In the genomic region with DNA sequence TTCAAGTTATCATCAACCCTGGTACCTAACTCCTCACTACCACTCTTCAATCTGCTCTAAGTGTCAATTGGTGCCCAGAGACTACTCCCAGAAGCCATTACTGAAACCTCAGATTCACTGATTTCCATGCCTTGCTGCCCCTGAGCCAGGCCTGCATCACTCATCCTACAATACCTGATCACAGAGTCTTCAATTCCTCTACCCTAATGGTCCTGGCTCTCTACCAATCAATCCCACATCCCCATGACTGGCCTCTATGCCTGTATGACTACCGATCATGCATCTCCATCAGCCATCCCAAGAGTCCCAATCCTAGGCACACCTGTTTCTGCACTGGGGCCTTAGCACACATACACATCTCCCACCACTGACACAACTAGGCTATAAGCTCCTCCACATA, we compare ENCODE assay signal across 2 cellular contexts.
TF ChIP-seq lines count a peak whose summit lies in the region.

No MANE protein-coding gene starts in this region.

TF ChIP-seq in WTC11, 78 proteins besides CTCF, POLR2A, EP300 and RAD21 (continued from another document):
- TF ChIP-seq, protein P1, sequence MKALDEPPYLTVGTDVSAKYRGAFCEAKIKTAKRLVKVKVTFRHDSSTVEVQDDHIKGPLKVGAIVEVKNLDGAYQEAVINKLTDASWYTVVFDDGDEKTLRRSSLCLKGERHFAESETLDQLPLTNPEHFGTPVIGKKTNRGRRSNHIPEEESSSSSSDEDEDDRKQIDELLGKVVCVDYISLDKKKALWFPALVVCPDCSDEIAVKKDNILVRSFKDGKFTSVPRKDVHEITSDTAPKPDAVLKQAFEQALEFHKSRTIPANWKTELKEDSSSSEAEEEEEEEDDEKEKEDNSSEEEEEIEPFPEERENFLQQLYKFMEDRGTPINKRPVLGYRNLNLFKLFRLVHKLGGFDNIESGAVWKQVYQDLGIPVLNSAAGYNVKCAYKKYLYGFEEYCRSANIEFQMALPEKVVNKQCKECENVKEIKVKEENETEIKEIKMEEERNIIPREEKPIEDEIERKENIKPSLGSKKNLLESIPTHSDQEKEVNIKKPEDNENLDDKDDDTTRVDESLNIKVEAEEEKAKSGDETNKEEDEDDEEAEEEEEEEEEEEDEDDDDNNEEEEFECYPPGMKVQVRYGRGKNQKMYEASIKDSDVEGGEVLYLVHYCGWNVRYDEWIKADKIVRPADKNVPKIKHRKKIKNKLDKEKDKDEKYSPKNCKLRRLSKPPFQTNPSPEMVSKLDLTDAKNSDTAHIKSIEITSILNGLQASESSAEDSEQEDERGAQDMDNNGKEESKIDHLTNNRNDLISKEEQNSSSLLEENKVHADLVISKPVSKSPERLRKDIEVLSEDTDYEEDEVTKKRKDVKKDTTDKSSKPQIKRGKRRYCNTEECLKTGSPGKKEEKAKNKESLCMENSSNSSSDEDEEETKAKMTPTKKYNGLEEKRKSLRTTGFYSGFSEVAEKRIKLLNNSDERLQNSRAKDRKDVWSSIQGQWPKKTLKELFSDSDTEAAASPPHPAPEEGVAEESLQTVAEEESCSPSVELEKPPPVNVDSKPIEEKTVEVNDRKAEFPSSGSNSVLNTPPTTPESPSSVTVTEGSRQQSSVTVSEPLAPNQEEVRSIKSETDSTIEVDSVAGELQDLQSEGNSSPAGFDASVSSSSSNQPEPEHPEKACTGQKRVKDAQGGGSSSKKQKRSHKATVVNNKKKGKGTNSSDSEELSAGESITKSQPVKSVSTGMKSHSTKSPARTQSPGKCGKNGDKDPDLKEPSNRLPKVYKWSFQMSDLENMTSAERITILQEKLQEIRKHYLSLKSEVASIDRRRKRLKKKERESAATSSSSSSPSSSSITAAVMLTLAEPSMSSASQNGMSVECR (CRISPR knock-in tag; IDR thresholded peaks at IDR 0.05; ENCODE audit: borderline replicate concordance) = no peak
- TF ChIP-seq ATF1 (CRISPR knock-in tag; IDR thresholded peaks at IDR 0.05) = no peak
- TF ChIP-seq, protein P2, sequence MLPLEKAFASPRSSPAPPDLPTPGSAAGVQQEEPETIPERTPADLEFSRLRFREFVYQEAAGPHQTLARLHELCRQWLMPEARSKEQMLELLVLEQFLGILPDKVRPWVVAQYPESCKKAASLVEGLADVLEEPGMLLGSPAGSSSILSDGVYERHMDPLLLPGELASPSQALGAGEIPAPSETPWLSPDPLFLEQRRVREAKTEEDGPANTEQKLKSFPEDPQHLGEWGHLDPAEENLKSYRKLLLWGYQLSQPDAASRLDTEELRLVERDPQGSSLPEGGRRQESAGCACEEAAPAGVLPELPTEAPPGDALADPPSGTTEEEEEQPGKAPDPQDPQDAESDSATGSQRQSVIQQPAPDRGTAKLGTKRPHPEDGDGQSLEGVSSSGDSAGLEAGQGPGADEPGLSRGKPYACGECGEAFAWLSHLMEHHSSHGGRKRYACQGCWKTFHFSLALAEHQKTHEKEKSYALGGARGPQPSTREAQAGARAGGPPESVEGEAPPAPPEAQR (CRISPR knock-in tag; IDR thresholded peaks at IDR 0.05) = no peak
- no peak for TF ChIP-seq SMAD4 (CRISPR knock-in tag; IDR thresholded peaks at IDR 0.05)
- no peak for TF ChIP-seq SOX15 (CRISPR knock-in tag; IDR thresholded peaks at IDR 0.05)
- TF ChIP-seq, protein P3, sequence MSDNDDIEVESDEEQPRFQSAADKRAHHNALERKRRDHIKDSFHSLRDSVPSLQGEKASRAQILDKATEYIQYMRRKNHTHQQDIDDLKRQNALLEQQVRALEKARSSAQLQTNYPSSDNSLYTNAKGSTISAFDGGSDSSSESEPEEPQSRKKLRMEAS (CRISPR knock-in tag; IDR thresholded peaks at IDR 0.05) = no peak
- no peak for TF ChIP-seq NFE2L1 (CRISPR knock-in tag; IDR thresholded peaks at IDR 0.05)
- TF ChIP-seq, protein P4, sequence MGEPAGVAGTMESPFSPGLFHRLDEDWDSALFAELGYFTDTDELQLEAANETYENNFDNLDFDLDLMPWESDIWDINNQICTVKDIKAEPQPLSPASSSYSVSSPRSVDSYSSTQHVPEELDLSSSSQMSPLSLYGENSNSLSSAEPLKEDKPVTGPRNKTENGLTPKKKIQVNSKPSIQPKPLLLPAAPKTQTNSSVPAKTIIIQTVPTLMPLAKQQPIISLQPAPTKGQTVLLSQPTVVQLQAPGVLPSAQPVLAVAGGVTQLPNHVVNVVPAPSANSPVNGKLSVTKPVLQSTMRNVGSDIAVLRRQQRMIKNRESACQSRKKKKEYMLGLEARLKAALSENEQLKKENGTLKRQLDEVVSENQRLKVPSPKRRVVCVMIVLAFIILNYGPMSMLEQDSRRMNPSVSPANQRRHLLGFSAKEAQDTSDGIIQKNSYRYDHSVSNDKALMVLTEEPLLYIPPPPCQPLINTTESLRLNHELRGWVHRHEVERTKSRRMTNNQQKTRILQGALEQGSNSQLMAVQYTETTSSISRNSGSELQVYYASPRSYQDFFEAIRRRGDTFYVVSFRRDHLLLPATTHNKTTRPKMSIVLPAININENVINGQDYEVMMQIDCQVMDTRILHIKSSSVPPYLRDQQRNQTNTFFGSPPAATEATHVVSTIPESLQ (CRISPR knock-in tag; IDR thresholded peaks at IDR 0.05) = no peak
- no peak for TF ChIP-seq GTF2I (CRISPR knock-in tag; conservative IDR thresholded peaks at IDR 0.05)
- no peak for TF ChIP-seq ZNF671 (CRISPR knock-in tag; IDR thresholded peaks at IDR 0.05)
- TF ChIP-seq RORB (CRISPR knock-in tag; IDR thresholded peaks at IDR 0.05) = no peak
- TF ChIP-seq, protein P5, sequence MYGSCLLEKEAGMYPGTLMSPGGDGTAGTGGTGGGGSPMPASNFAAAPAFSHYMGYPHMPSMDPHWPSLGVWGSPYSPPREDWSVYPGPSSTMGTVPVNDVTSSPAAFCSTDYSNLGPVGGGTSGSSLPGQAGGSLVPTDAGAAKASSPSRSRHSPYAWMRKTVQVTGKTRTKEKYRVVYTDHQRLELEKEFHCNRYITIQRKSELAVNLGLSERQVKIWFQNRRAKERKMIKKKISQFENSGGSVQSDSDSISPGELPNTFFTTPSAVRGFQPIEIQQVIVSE (CRISPR knock-in tag; IDR thresholded peaks at IDR 0.05; ENCODE audit: borderline replicate concordance) = no peak

TF ChIP-seq in neural cell, 6 proteins besides CTCF, POLR2A, EP300 and RAD21 (continued from another document):
- TF ChIP-seq, protein P6, sequence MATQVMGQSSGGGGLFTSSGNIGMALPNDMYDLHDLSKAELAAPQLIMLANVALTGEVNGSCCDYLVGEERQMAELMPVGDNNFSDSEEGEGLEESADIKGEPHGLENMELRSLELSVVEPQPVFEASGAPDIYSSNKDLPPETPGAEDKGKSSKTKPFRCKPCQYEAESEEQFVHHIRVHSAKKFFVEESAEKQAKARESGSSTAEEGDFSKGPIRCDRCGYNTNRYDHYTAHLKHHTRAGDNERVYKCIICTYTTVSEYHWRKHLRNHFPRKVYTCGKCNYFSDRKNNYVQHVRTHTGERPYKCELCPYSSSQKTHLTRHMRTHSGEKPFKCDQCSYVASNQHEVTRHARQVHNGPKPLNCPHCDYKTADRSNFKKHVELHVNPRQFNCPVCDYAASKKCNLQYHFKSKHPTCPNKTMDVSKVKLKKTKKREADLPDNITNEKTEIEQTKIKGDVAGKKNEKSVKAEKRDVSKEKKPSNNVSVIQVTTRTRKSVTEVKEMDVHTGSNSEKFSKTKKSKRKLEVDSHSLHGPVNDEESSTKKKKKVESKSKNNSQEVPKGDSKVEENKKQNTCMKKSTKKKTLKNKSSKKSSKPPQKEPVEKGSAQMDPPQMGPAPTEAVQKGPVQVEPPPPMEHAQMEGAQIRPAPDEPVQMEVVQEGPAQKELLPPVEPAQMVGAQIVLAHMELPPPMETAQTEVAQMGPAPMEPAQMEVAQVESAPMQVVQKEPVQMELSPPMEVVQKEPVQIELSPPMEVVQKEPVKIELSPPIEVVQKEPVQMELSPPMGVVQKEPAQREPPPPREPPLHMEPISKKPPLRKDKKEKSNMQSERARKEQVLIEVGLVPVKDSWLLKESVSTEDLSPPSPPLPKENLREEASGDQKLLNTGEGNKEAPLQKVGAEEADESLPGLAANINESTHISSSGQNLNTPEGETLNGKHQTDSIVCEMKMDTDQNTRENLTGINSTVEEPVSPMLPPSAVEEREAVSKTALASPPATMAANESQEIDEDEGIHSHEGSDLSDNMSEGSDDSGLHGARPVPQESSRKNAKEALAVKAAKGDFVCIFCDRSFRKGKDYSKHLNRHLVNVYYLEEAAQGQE (IDR thresholded peaks at IDR 0.05; ENCODE audit: borderline replicate concordance) = no peak
- no peak for TF ChIP-seq SMC3 (conservative IDR thresholded peaks at IDR 0.05; ENCODE audit: poor library complexity)
- TF ChIP-seq POLR2AphosphoS5 (IDR thresholded peaks at IDR 0.05) = no peak
